Comparison of ENCODE assay signal across 13 cellular contexts in genomic region chrX:12789976-12790375, GRCh38. TPM values are rescaled to one million over a fixed set of nuclear protein-coding genes. Genes with fewer than 3 reads are reported as not detected.
A peak's percentile ranks its signal among the peaks of the same experiment; 100 is the strongest.
DNase-seq lines count a peak whose midpoint lies in the region; ATAC-seq, FAIRE-seq and TF ChIP-seq lines count a peak whose summit lies in the region.
"Had no signal": no experiment of that assay in that cellular context is flagged by ENCODE, and none has a peak within 500 bp of the region (broad histone marks: within the 10 kb centered on the region; RNA-seq: fewer than 3 reads in every experiment).

No MANE protein-coding gene starts in this region.

- no peak overlapping the region for H2AK5ac ChIP-seq in H1 (ENCODE audit: low read depth, low read length)

- H3K27me3 Mint-ChIP-seq in activated T-cell treated with anti-CD3 and anti-CD28 coated beads, Interleukin-2, amount 50 U/mL, for 4 hours (ENCODE audit: low read depth) = peaks cover 2% of the 10 kb centered on the region

- H3K23ac ChIP-seq in H1 (ENCODE audit: insufficient read length) = no peak overlapping the region

- H3K36me3 ChIP-seq in H1 (ENCODE audit: control insufficient read depth in 2 of 4, insufficient read depth in 4 of 4, low read length in 3 of 4) = peaks cover 0 to 3% (median 0%) of the 10 kb centered on the region in 4 experiments; a peak in 1 of 8 replicates
- H3K36me3 ChIP-seq in MM.1S (replicated peaks; ENCODE audit: insufficient read depth, low read length) = no peaks in the 10 kb centered on the region
- H3K36me3 ChIP-seq in effector memory CD4-positive, alpha-beta T cell (ENCODE audit: control insufficient read depth, insufficient read depth, low read length) = no peaks in the 10 kb centered on the region
- H3K36me3 ChIP-seq: tibial artery had no signal

- peaks cover 2% of the 10 kb centered on the region for H3K36me3 Mint-ChIP-seq in activated T-cell treated with anti-CD3 and anti-CD28 coated beads, Interleukin-2, amount 50 U/mL, for 4 hours (ENCODE audit: insufficient read depth)

- FAIRE-seq in H1 (lab: Jason Lieb, UNC) = no peak

- no peak overlapping the region for H3K4me3 ChIP-seq in H1 (ENCODE audit: extremely low read depth in 1 of 4, insufficient read depth in 2 of 4, low read depth in 3 of 4, low read length in 4 of 4)
- no peak overlapping the region for H3K4me3 ChIP-seq in MM.1S (ENCODE audit: low read length)
- no peak overlapping the region for H3K4me3 ChIP-seq in effector memory CD4-positive, alpha-beta T cell (ENCODE audit: insufficient read depth, low read depth, low read length, poor library complexity, severe bottlenecking)

- H2BK5ac ChIP-seq in H1 (ENCODE audit: low read depth, low read length) = no peak overlapping the region

- H4K20me1 ChIP-seq in H1 (replicated peaks in 1 of 2; ENCODE audit: control insufficient read depth in 1 of 2, insufficient read depth in 2 of 2, low read length in 2 of 2) (no peaks in the 10 kb centered on the region), MM.1S (ENCODE audit: insufficient read depth, low read length) (no peaks in the 10 kb centered on the region)

- H3K9me3 ChIP-seq in H1 (ENCODE audit: insufficient read depth in 2 of 2, low read depth in 1 of 2, low read length in 1 of 2) (no peaks in the 10 kb centered on the region), MM.1S (replicated peaks; ENCODE audit: insufficient read depth, low read length) (no peaks in the 10 kb centered on the region)
- H3K9me3 ChIP-seq in effector memory CD4-positive, alpha-beta T cell (ENCODE audit: control insufficient read depth, low read length) = no peaks in the 10 kb centered on the region

- H3K4me1 Mint-ChIP-seq in activated T-cell treated with anti-CD3 and anti-CD28 coated beads, Interleukin-2, amount 50 U/mL, for 4 hours (ENCODE audit: low read depth) = peaks cover 24% of the 10 kb centered on the region

- ATAC-seq in activated T-cell treated with anti-CD3 and anti-CD28 coated beads, Interleukin-2, amount 50 U/mL, for 4 hours = no peak
- ATAC-seq: Panc1 had no signal

- no peak for TF ChIP-seq RAD21 in H1 (IDR thresholded peaks at IDR 0.05 in 1 of 2, conservative IDR thresholded peaks at IDR 0.05 in 1 of 2; ENCODE audit: low read depth in 2 of 2, low read length in 2 of 2)

- no peak overlapping the region for H4K91ac ChIP-seq in H1 (replicated peaks; ENCODE audit: insufficient read length, low read length)

- no peaks in the 10 kb centered on the region for H3K79me1 ChIP-seq in H1 (ENCODE audit: low read depth, low read length)

- no peaks in the 10 kb centered on the region; the same call in 1 of the 2 replicates for H3K23me2 ChIP-seq in H1 (ENCODE audit: low read depth, low read length)

- TF ChIP-seq CTCF in H1 (IDR thresholded peaks at IDR 0.05; ENCODE audit: control extremely low read depth in 1 of 3, insufficient read depth in 1 of 3, low read depth in 1 of 3, low read length in 3 of 3) = no peak
- TF ChIP-seq CTCF in MM.1S (IDR thresholded peaks at IDR 0.05; ENCODE audit: low read length) = no peak

- no peak for TF ChIP-seq EP300 in H1 (IDR thresholded peaks at IDR 0.05; ENCODE audit: borderline replicate concordance in 1 of 2, low read depth in 2 of 2, low read length in 2 of 2)

- no peak overlapping the region for H4K5ac ChIP-seq in H1 (ENCODE audit: insufficient read length, low read depth, low read length)

- H3K27me3 ChIP-seq in H1 (replicated peaks in 1 of 4; ENCODE audit: control insufficient read depth in 3 of 4, extremely low read depth in 1 of 4, insufficient read depth in 3 of 4, low read length in 3 of 4) (peaks cover 3 to 9% (median 6%) of the 10 kb centered on the region in 4 experiments), MM.1S (replicated peaks; ENCODE audit: insufficient read depth, low read length) (no peaks in the 10 kb centered on the region)
- no peaks in the 10 kb centered on the region for H3K27me3 ChIP-seq in effector memory CD4-positive, alpha-beta T cell (replicated peaks; ENCODE audit: control insufficient read depth, insufficient read depth, low read length, poor library complexity, severe bottlenecking)
- H3K27me3 ChIP-seq: tibial artery had no signal

- H3K18ac ChIP-seq in H1 (ENCODE audit: extremely low read depth, low read length) = no peak overlapping the region

- H3K9me2 ChIP-seq in MM.1S (replicated peaks; ENCODE audit: insufficient read depth, low read length) = no peaks in the 10 kb centered on the region

- no peak overlapping the region; a peak in 1 of 4 replicates for H3K4me2 ChIP-seq in H1 (ENCODE audit: insufficient read depth in 1 of 2, low read depth in 2 of 2, low read length in 2 of 2)
- no peak overlapping the region for H3K4me2 ChIP-seq in MM.1S (ENCODE audit: low read depth, low read length)

- no peak overlapping the region for H2BK12ac ChIP-seq in H1 (ENCODE audit: low read depth, low read length)

- H3K9ac ChIP-seq in H1 (replicated peaks in 1 of 4; ENCODE audit: extremely low read depth in 1 of 4, low read depth in 3 of 4, low read length in 3 of 4) (no peak overlapping the region), MM.1S (ENCODE audit: low read length) (no peak overlapping the region)

- no peak overlapping the region for H3K4ac ChIP-seq in H1 (replicated peaks; ENCODE audit: insufficient read length, low read depth, low read length)

- peak overlapping the region; percentile 87 for H3K4me3 Mint-ChIP-seq in activated T-cell treated with anti-CD3 and anti-CD28 coated beads, Interleukin-2, amount 50 U/mL, for 4 hours

- no peak overlapping the region for H3K27ac ChIP-seq in H1 (ENCODE audit: low read depth, low read length)
- no peak overlapping the region for H3K27ac ChIP-seq in MM.1S (ENCODE audit: low read length)
- H3K27ac ChIP-seq in effector memory CD4-positive, alpha-beta T cell (ENCODE audit: insufficient read depth, low read length, poor library complexity, severe bottlenecking) = no peak overlapping the region
- H3K27ac ChIP-seq: tibial artery had no signal

- H3K14ac ChIP-seq in H1 (ENCODE audit: insufficient read length) = no peak overlapping the region

- H3F3A ChIP-seq in MM.1S (ENCODE audit: insufficient read depth, low read length) = no peaks in the 10 kb centered on the region

- TF ChIP-seq POLR2A in H1 (IDR thresholded peaks at IDR 0.05; ENCODE audit: control extremely low read depth in 1 of 2, low read depth in 2 of 2, low read length in 2 of 2) = no peak

- H3K4me1 ChIP-seq in H1 (replicated peaks in 1 of 4; ENCODE audit: control insufficient read depth in 3 of 4, insufficient read depth in 4 of 4, low read length in 3 of 4) (peaks cover 0 to 4% (median 0%) of the 10 kb centered on the region in 4 experiments; a peak in 2 of 7 replicates), MM.1S (ENCODE audit: low read length) (no peaks in the 10 kb centered on the region)
- no peaks in the 10 kb centered on the region for H3K4me1 ChIP-seq in effector memory CD4-positive, alpha-beta T cell (ENCODE audit: control insufficient read depth, insufficient read depth, low read length, poor library complexity, severe bottlenecking)

- POLR2A ChIA-PET in H1 (lab: Charles Lee; ENCODE audit: partially characterized antibody) = no interaction called here

- no peak overlapping the region for H3K56ac ChIP-seq in H1 (replicated peaks; ENCODE audit: insufficient read length, low read depth, low read length)

- WGBS in H1 (ENCODE audit: extremely low coverage in 1 of 2, insufficient coverage in 1 of 2, insufficient read length in 1 of 2, insufficient replicate concordance in 2 of 2, low coverage in 1 of 2, low lambda C conversion rate in 2 of 2, missing lambda C conversion rate in 1 of 2), 2 experiments = 90% methylated on average over 3 of the region's 4 CpGs; no CpG with 5 or more reads in 1 of the 2 experiments

- CTCF ChIA-PET in H1 (lab: Charles Lee; ENCODE audit: partially characterized antibody) = no interaction called here

- 0 out of 2 replicates have a peak overlapping the region, but pooled peaks have one; percentile 72 for H2BK20ac ChIP-seq in H1 (ENCODE audit: low read length)

- H2AFZ ChIP-seq in H1 (ENCODE audit: low read length) (no peak overlapping the region), MM.1S (ENCODE audit: low read length) (no peak overlapping the region)

- DNase-seq in activated T-cell treated with anti-CD3 and anti-CD28 coated beads, Interleukin-2, amount 50 U/mL, for 4 hours = no peak
- DNase-seq in activated T-cell treated with anti-CD3 and anti-CD28 coated beads, Interleukin-2, amount 50 U/mL, for 48 hours = no peak
- DNase-seq in NCI-H82 (lab: John Stamatoyannopoulos, UW) = peak; percentile 79
- no peak for DNase-seq in H1 (ENCODE audit: low read depth in 1 of 2, low spot score in 2 of 2)
- DNase-seq in putamen (ENCODE audit: low spot score) = peak; percentile 22
- DNase-seq in MM.1S = no peak
- no peak for DNase-seq in effector memory CD4-positive, alpha-beta T cell
- no peak for DNase-seq in NCI-H1436 treated with DMSO at 0.1 percent for 48 hours (lab: John Stamatoyannopoulos, UW)
- DNase-seq: dorsolateral prefrontal cortex, NCI-H2081, NCI-H69, tibial artery had no signal

- no peaks in the 10 kb centered on the region for H3K9me3 Mint-ChIP-seq in activated T-cell treated with anti-CD3 and anti-CD28 coated beads, Interleukin-2, amount 50 U/mL, for 4 hours

- peaks cover 0 to 29% of the 10 kb centered on the region in 2 experiments; a peak in 2 of 4 replicates for H3K79me2 ChIP-seq in H1 (ENCODE audit: control insufficient read depth in 1 of 2, insufficient read depth in 2 of 2, low read length in 2 of 2)
- H3K79me2 ChIP-seq in MM.1S (ENCODE audit: low read length) = peaks cover 32% of the 10 kb centered on the region

- H2BK15ac ChIP-seq in H1 (ENCODE audit: low read length) = no peak overlapping the region

- no peak overlapping the region for H4K8ac ChIP-seq in H1 (ENCODE audit: extremely low read depth, insufficient read depth, low read length)

- no peak overlapping the region for H2BK120ac ChIP-seq in H1 (replicated peaks; ENCODE audit: low read depth, low read length)

TF ChIP-seq in H1, 55 proteins besides CTCF, POLR2A, EP300 and RAD21 (continues in another document):
- TF ChIP-seq NRF1 (IDR thresholded peaks at IDR 0.05; ENCODE audit: low read depth, low read length) = no peak
- no peak for TF ChIP-seq CREB1 (IDR thresholded peaks at IDR 0.05)
- no peak for TF ChIP-seq JUND (IDR thresholded peaks at IDR 0.05; ENCODE audit: low read length)
- no peak for TF ChIP-seq BRCA1 (IDR thresholded peaks at IDR 0.05; ENCODE audit: low read depth, low read length)

RNA-seq across cellular contexts. Expression of gene PRPS2, which starts 1.2 kb away (rescaled TPM):
- 10 to 100 TPM; 71.7 to 84.8 (median 74.2) TPM for total RNA-seq in activated T-cell treated with anti-CD3 and anti-CD28 coated beads, Interleukin-2, amount 50 U/mL, for 4 hours
- 29.0 and 31.4 TPM in 2 replicates for total RNA-seq in H1 (2021; fragmentation: NEBNext Ultra II Directional; extraction: Animal tissue kit (Norgen Biotek cat#: 25700))
- 11.8 and 17.8 TPM in 2 replicates for polyA plus RNA-seq in H1 (2011; rRNA removed)
- polyA plus RNA-seq in H1 (2011; cell fraction: cytosol; rRNA removed) = 16.1 TPM
- 16.9 TPM for polyA plus RNA-seq in H1 (2011; cell fraction: nucleus; rRNA removed)
- polyA plus RNA-seq in H1 (2012, experiment 1 of 2) = 23.7 to 30.1 TPM (median 25.7 TPM) in 4 replicates
- 2.3 TPM for polyA plus RNA-seq in H1 (2012, experiment 2 of 2)
- 12.2 TPM for polyA plus RNA-seq in H1 (2013, experiment 1 of 2)
- 12.1 TPM for polyA plus RNA-seq in H1 (2013, experiment 2 of 2)
- polyA minus RNA-seq in H1 (2011; rRNA and poly(A)+ RNA removed) = 28.9 TPM in 2 replicates
- polyA minus RNA-seq in H1 (2011; cell fraction: cytosol; rRNA and poly(A)+ RNA removed) = 35.8 TPM
- polyA minus RNA-seq in H1 (2011; cell fraction: nucleus; rRNA and poly(A)+ RNA removed) = 21.7 TPM

Comparison
In these comparisons a context has a peak if more than half of its experiments do, and no peak if none do; other contexts are left out.
1. DNase-seq: peak in NCI-H82 (single experiment) and putamen (single experiment); none in activated T-cell treated with anti-CD3 and anti-CD28 coated beads, Interleukin-2, amount 50 U/mL, for 4 hours (single experiment), activated T-cell treated with anti-CD3 and anti-CD28 coated beads, Interleukin-2, amount 50 U/mL, for 48 hours (0 of 2), H1 (0 of 2), MM.1S (single experiment), effector memory CD4-positive, alpha-beta T cell (0 of 3) and NCI-H1436 treated with DMSO at 0.1 percent for 48 hours (single experiment).